33 cellular contexts compared by ENCODE assay signal in the genomic region with DNA sequence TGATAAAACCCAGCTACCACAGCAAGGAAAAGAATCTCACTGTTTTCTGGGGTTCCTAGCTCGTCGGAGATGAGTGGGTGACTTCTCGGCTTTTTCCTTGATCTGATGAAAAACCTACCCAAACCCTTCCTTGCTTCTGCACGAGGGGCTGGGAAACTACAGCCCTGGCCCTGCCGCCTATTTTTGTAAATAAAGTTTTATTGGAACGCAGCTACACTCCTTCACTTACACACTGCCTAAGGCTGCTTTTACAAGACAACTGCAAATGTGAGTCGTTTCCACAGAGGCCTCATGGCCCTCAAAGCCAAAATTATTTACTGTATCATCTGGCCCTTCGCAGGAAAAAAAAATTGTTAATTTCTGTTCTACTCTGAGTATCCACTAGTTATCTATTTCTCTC.
"Had no signal": no experiment of that assay in that cellular context is flagged by ENCODE, and none has a peak within 500 bp of the region (broad histone marks: within the 10 kb centered on the region; RNA-seq: fewer than 3 reads in every experiment).

No MANE protein-coding gene starts in this region.

- H3K4me1 ChIP-seq: adrenal gland, body of pancreas had no signal

- H3K36me3 ChIP-seq: adrenal gland, brain microvascular endothelial cell, breast epithelium had no signal

- FAIRE-seq: astrocyte, TTC549 had no signal

- H3K9me3 ChIP-seq: adrenal gland, body of pancreas, breast epithelium had no signal

- ATAC-seq: activated CD8-positive, alpha-beta T cell treated with anti-CD3 and anti-CD28 coated beads for 36 hours; activated naive CD4-positive, alpha-beta T cell treated with anti-CD3 and anti-CD28 coated beads, Interleukin-2, amount 50 U/mL, for 72 hours; activated T-cell treated with anti-CD3 and anti-CD28 coated beads, Interleukin-2, amount 50 U/mL, for 4 hours; activated T-cell treated with anti-CD3 and anti-CD28 coated beads, Interleukin-2, amount 50 U/mL, for 72 hours; activated T-helper 17 cell treated with anti-CD3 and anti-CD28 coated beads, Interleukin-2, amount 50 U/mL, for 72 hours; body of pancreas had no signal

- H3K27ac ChIP-seq: adrenal gland, body of pancreas, brain microvascular endothelial cell, breast epithelium, VCaP had no signal

- DNase-seq: activated B cell treated with CpG ODN at 0.5 μM for 24 hours; activated CD4-positive, alpha-beta memory T cell treated with anti-CD3 and anti-CD28 coated beads for 36 hours; activated CD4-positive, alpha-beta T cell treated with anti-CD3 and anti-CD28 coated beads for 4 hours; activated CD4-positive, alpha-beta T cell treated with anti-CD3 and anti-CD28 coated beads, Interleukin-2, amount 10 ng/mL, durations not matched to agents 24 days and 14 days; activated CD4-positive, alpha-beta T cell treated with anti-CD3 and anti-CD28 coated beads, Interleukin-2, amount 50 U/mL, for 1 hour; activated CD4-positive, alpha-beta T cell treated with anti-CD3 and anti-CD28 coated beads, Interleukin-2, amount 50 U/mL, for 4 hours; activated CD4-positive, CD25-positive, alpha-beta regulatory T cell treated with anti-CD3 and anti-CD28 coated beads, Interleukin-2, amount 50 U/mL, for 72 hours; activated CD8-positive, alpha-beta memory T cell treated with anti-CD3 and anti-CD28 coated beads, Interleukin-2, amount 50 U/mL, for 4 hours; activated CD8-positive, alpha-beta T cell treated with anti-CD3 and anti-CD28 coated beads for 36 hours; activated effector memory CD4-positive, alpha-beta T cell treated with anti-CD3 and anti-CD28 coated beads, Interleukin-2, amount 50 U/mL, for 16 hours; activated gamma-delta T cell treated with Interleukin-2 at 50 U/mL for 16 hours; activated naive CD4-positive, alpha-beta T cell; activated naive CD4-positive, alpha-beta T cell treated with anti-CD3 and anti-CD28 coated beads for 36 hours; activated naive CD4-positive, alpha-beta T cell treated with anti-CD3 and anti-CD28 coated beads, Interleukin-2, amount 50 U/mL, for 16 hours; activated naive CD8-positive, alpha-beta T cell treated with anti-CD3 and anti-CD28 coated beads for 36 hours; activated T-cell treated with anti-CD3 and anti-CD28 coated beads for 4 hours; activated T-cell treated with anti-CD3 and anti-CD28 coated beads, Interleukin-2, amount 50 U/mL, for 1 hour; activated T-cell treated with anti-CD3 and anti-CD28 coated beads, Interleukin-2, amount 50 U/mL, for 4 hours; activated T-cell treated with anti-CD3 and anti-CD28 coated beads, Interleukin-2, amount 50 U/mL, for 72 hours; adrenal gland; amniotic stem cell; aorta; body of pancreas; brain microvascular endothelial cell; central memory CD4-positive, alpha-beta T cell; T-helper 2 cell; T-helper 9 cell had no signal

- H3K27me3 ChIP-seq: adrenal gland, body of pancreas, brain microvascular endothelial cell, breast epithelium had no signal

- H3K4me3 ChIP-seq: adrenal gland, body of pancreas, breast epithelium had no signal
